Comparison of ENCODE assay signal across 24 cellular contexts in the genomic region with DNA sequence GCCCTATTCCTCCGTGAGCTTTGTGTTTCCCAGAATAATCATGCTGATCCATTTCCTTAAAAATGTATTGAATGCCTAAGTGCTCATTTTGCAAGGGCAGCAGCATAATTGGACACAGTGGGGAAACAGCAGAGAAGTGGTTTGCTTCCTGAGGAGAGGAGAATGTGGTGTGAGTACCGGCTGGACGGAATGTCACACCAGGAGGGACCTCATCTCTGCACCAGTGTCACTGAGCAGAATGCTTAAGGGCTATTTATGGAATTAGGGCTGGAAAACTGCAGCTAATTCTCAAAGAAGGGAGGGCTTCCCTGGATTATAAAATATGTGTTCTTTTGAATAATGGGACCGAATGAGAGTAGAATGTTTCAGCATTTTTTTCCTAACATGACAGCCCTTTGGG.
"Had no signal": no experiment of that assay in that cellular context is flagged by ENCODE, and none has a peak within 500 bp of the region (broad histone marks: within the 10 kb centered on the region; RNA-seq: fewer than 3 reads in every experiment).

No MANE protein-coding gene starts in this region.

- H3K36me3 ChIP-seq: brain microvascular endothelial cell had no signal

- H3K27me3 ChIP-seq: brain microvascular endothelial cell, dorsolateral prefrontal cortex had no signal

- H3K27ac ChIP-seq: brain microvascular endothelial cell, coronary artery, dorsolateral prefrontal cortex, VCaP had no signal

- H3K4me3 ChIP-seq: coronary artery, dorsolateral prefrontal cortex had no signal

- ATAC-seq: activated CD8-positive, alpha-beta T cell treated with anti-CD3 and anti-CD28 coated beads for 36 hours; activated naive CD4-positive, alpha-beta T cell treated with anti-CD3 and anti-CD28 coated beads, Interleukin-2, amount 50 U/mL, for 72 hours; esophagus mucosa; WTC11 had no signal

- DNase-seq: activated CD4-positive, alpha-beta T cell treated with anti-CD3 and anti-CD28 coated beads for 48 hours; activated CD4-positive, alpha-beta T cell treated with anti-CD3 and anti-CD28 coated beads, Interleukin-2, amount 50 U/mL, for 1 hour; activated CD4-positive, alpha-beta T cell treated with anti-CD3 and anti-CD28 coated beads, Interleukin-2, amount 50 U/mL, for 48 hours; activated CD8-positive, alpha-beta memory T cell treated with anti-CD3 and anti-CD28 coated beads for 24 hours; activated CD8-positive, alpha-beta T cell treated with anti-CD3 and anti-CD28 coated beads for 36 hours; activated gamma-delta T cell; activated naive CD4-positive, alpha-beta T cell; activated naive CD4-positive, alpha-beta T cell treated with anti-CD3 and anti-CD28 coated beads, Interleukin-2, amount 10 ng/mL, durations not matched to agents 7 days and 5 days; activated T-cell treated with anti-CD3 and anti-CD28 coated beads, Interleukin-2, amount 50 U/mL, for 1 hour; activated T-cell treated with anti-CD3 and anti-CD28 coated beads, Interleukin-2, amount 50 U/mL, for 48 hours; amniotic stem cell; anterior cingulate cortex; brain microvascular endothelial cell; effector memory CD4-positive, alpha-beta T cell; endodermal cell; foreskin fibroblast; head of caudate nucleus; T-helper 2 cell had no signal
